23 cellular contexts compared by ENCODE assay signal in the genomic region with DNA sequence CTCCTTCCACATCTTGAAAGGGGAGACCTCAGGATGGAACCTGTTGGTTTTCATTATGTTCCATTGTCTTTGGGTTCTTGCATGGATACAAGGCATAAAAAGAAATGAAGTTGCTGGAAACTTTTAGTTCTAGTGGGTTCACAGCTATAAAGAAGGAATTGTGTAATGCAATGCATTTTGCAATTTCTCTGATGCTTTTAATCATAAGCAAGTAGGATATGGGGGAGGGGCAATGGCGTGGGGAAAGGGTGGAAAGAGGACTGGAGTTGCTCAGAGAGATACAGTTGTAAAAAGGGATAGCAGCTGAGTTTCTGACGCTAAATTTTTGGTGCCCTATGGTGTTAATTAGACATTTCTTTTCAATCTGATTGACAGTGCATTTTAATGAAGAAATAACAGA.
DNase-seq lines count a peak whose midpoint lies in the region; ATAC-seq and TF ChIP-seq lines count a peak whose summit lies in the region.
"Had no signal": no experiment of that assay in that cellular context is flagged by ENCODE, and none has a peak within 500 bp of the region (broad histone marks: within the 10 kb centered on the region; RNA-seq: fewer than 3 reads in every experiment).

No MANE protein-coding gene starts in this region.

- POLR2A ChIA-PET in BJ (lab: Charles Lee) = no interaction called here
- POLR2A ChIA-PET in CD4-positive, alpha-beta T cell (lab: Charles Lee) = no interaction called here

- no peak overlapping the region for H2AK5ac ChIP-seq in neuronal stem cell (ENCODE audit: low read depth, low read length)

- H3K4me3 Mint-ChIP-seq in CD4-positive, alpha-beta T cell = no peak overlapping the region
- H3K4me3 Mint-ChIP-seq: activated B cell treated with CpG ODN at 0.5 μM for 24 hours; activated naive CD8-positive, alpha-beta T cell treated with anti-CD3 and anti-CD28 coated beads, Interleukin-2, amount 10 ng/mL, durations not matched to agents 7 days and 5 days; activated T-helper 1 cell treated with anti-CD3 and anti-CD28 coated beads, Interleukin-12 subunit alpha, Interleukin-12 subunit beta, Interleukin-2, Interleukin-4 antibody, amounts not matched to agents 30 ng/mL and 10 ng/mL and 1 ng/mL, durations not matched to agents 14 hours and 24 hours and 36 hours; T-helper 17 cell had no signal

- no peak for TF ChIP-seq CTCF in BJ (IDR thresholded peaks at IDR 0.05; ENCODE audit: insufficient read depth, low read depth, low read length)
- TF ChIP-seq CTCF in colonic mucosa (IDR thresholded peaks at IDR 0.05) = no peak
- TF ChIP-seq CTCF in CD4-positive, alpha-beta T cell (IDR thresholded peaks at IDR 0.05) = no peak

- no peak overlapping the region for H4K91ac ChIP-seq in neuronal stem cell (ENCODE audit: low read depth, low read length, poor library complexity)

- H3K9ac ChIP-seq in colonic mucosa (ENCODE audit: low read depth in 2 of 2, low read length in 2 of 2) = no peak overlapping the region
- no peak overlapping the region for H3K9ac ChIP-seq in neuronal stem cell (ENCODE audit: low read depth, low read length, poor library complexity)
- H3K9ac ChIP-seq: BLaER1 had no signal

- no peak overlapping the region for H2BK12ac ChIP-seq in neuronal stem cell (ENCODE audit: low read length)

- intact Hi-C loops in colonic mucosa (cut with DNase I) = no loop called here
- intact Hi-C loops in CD4-positive, alpha-beta T cell (cut with DNase I, micrococcal nuclease) = no loop called here

- no peak overlapping the region for H2BK120ac ChIP-seq in neuronal stem cell (ENCODE audit: low read depth, low read length)

- no peak overlapping the region for H3K4ac ChIP-seq in neuronal stem cell (ENCODE audit: low read length)

- no peak overlapping the region for H3K18ac ChIP-seq in neuronal stem cell (ENCODE audit: low read length)

- H2BK15ac ChIP-seq in neuronal stem cell (ENCODE audit: low read length) = no peak overlapping the region

- H3K9me3 Mint-ChIP-seq in CD4-positive, alpha-beta T cell = no peaks in the 10 kb centered on the region
- H3K9me3 Mint-ChIP-seq: activated T-helper 1 cell treated with anti-CD3 and anti-CD28 coated beads, Interleukin-12 subunit alpha, Interleukin-12 subunit beta, Interleukin-2, Interleukin-4 antibody, amounts not matched to agents 30 ng/mL and 10 ng/mL and 1 ng/mL, durations not matched to agents 14 hours and 24 hours and 36 hours had no signal

- H3K27me3 ChIP-seq in BJ (ENCODE audit: control insufficient read depth, insufficient read depth, low read length) (peaks cover 4% of the 10 kb centered on the region), colonic mucosa (no peaks in the 10 kb centered on the region), neuronal stem cell (ENCODE audit: control insufficient read depth in 3 of 3, insufficient read depth in 3 of 3, low read depth in 1 of 3, low read length in 3 of 3) (peaks cover 0 to 4% (median 0%) of the 10 kb centered on the region in 3 experiments)
- no peaks in the 10 kb centered on the region for H3K27me3 ChIP-seq in CD4-positive, alpha-beta T cell (ENCODE audit: control insufficient read depth, insufficient read depth, low read length)
- H3K27me3 ChIP-seq: BLaER1, breast epithelium, esophagus muscularis mucosa, neutrophil, suprapubic skin had no signal

- H3K36me3 Mint-ChIP-seq in CD4-positive, alpha-beta T cell (ENCODE audit: low read depth) = no peaks in the 10 kb centered on the region

- peak; percentile 9 for DNase-seq in BJ (ENCODE audit: low read depth)
- peak; percentile 60 for DNase-seq in MV-4-11 (lab: John Stamatoyannopoulos, UW)
- peak; percentile 30 for DNase-seq in colonic mucosa
- DNase-seq in neuronal stem cell (ENCODE audit: low spot score) = no peak
- DNase-seq in NCI-H2029 treated with DMSO at 0.1 percent for 48 hours (lab: John Stamatoyannopoulos, UW) = no peak
- DNase-seq in NCI-H510A (lab: John Stamatoyannopoulos, UW) = no peak
- DNase-seq in CD4-positive, alpha-beta T cell = no peak
- DNase-seq: activated B cell treated with CpG ODN at 0.5 μM for 24 hours; activated naive CD8-positive, alpha-beta T cell treated with anti-CD3 and anti-CD28 coated beads, Interleukin-2, amount 10 ng/mL, durations not matched to agents 7 days and 5 days; hypothalamus; kidney glomerular epithelial cell; NCI-H1105 treated with DMSO at 0.1 percent for 48 hours; NCI-H2171 treated with DMSO at 0.1 percent for 48 hours; stimulated activated CD4-positive, alpha-beta T cell treated with anti-CD3 and anti-CD28 coated beads, Interleukin-4, amount 100 ng/mL, for 1 hour; T-helper 17 cell had no signal

- no peak overlapping the region for H3K27ac Mint-ChIP-seq in CD4-positive, alpha-beta T cell
- H3K27ac Mint-ChIP-seq: activated B cell treated with CpG ODN at 0.5 μM for 24 hours; activated naive CD8-positive, alpha-beta T cell treated with anti-CD3 and anti-CD28 coated beads, Interleukin-2, amount 10 ng/mL, durations not matched to agents 7 days and 5 days; activated T-helper 1 cell treated with anti-CD3 and anti-CD28 coated beads, Interleukin-12 subunit alpha, Interleukin-12 subunit beta, Interleukin-2, Interleukin-4 antibody, amounts not matched to agents 30 ng/mL and 10 ng/mL and 1 ng/mL, durations not matched to agents 14 hours and 24 hours and 36 hours; T-helper 17 cell had no signal

- no peaks in the 10 kb centered on the region for H3K4me1 Mint-ChIP-seq in CD4-positive, alpha-beta T cell (ENCODE audit: low read depth)
- H3K4me1 Mint-ChIP-seq: activated B cell treated with CpG ODN at 0.5 μM for 24 hours had no signal

- H3K4me1 ChIP-seq in colonic mucosa (no peaks in the 10 kb centered on the region), neuronal stem cell (ENCODE audit: control insufficient read depth in 2 of 2, insufficient read depth in 1 of 2, low read depth in 1 of 2, low read length in 2 of 2) (peaks cover 12 to 25% of the 10 kb centered on the region in 2 donors)
- H3K4me1 ChIP-seq: BLaER1, breast epithelium, esophagus muscularis mucosa had no signal

- H3K23ac ChIP-seq in neuronal stem cell (ENCODE audit: low read depth, low read length, poor library complexity) = no peak overlapping the region

- no peak for ATAC-seq in GM19467 (IDR thresholded peaks at IDR 0.05; ENCODE audit: unreplicated experiment)
- ATAC-seq in CD4-positive, alpha-beta T cell (ENCODE audit: poor library complexity) = no peak
- ATAC-seq: T-helper 17 cell had no signal

- no peak overlapping the region for H2BK5ac ChIP-seq in neuronal stem cell (ENCODE audit: low read length)

- no peak overlapping the region for H3K4me3 ChIP-seq in BJ (ENCODE audit: low read depth, low read length)
- no peak overlapping the region for H3K4me3 ChIP-seq in colonic mucosa
- no peak overlapping the region for H3K4me3 ChIP-seq in neuronal stem cell (ENCODE audit: low read length in 2 of 2)
- H3K4me3 ChIP-seq: BLaER1, breast epithelium, esophagus muscularis mucosa, HAP-1, suprapubic skin had no signal

- no CpG with 5 or more reads among the region's 2 CpGs for WGBS in neuronal stem cell (ENCODE audit: extremely low coverage in 2 of 2, insufficient read length in 2 of 2, insufficient replicate concordance in 1 of 2), 2 donors

- H2AFZ ChIP-seq in neuronal stem cell (ENCODE audit: low read length) = peak overlapping the region; percentile 60

- no peak overlapping the region for H3K4me2 ChIP-seq in neuronal stem cell (ENCODE audit: insufficient read depth, low read length, poor library complexity, severe bottlenecking)
- H3K4me2 ChIP-seq: BLaER1 had no signal

- H3K79me1 ChIP-seq in neuronal stem cell (ENCODE audit: low read depth, low read length) = no peaks in the 10 kb centered on the region

- H3K9me3 ChIP-seq in colonic mucosa = no peaks in the 10 kb centered on the region
- H3K9me3 ChIP-seq in neuronal stem cell (replicated peaks in 1 of 2; ENCODE audit: control insufficient read depth in 2 of 2, insufficient read depth in 1 of 2, low read depth in 1 of 2, low read length in 2 of 2) = peaks cover 0 to 4% of the 10 kb centered on the region in 2 donors
- H3K9me3 ChIP-seq in CD4-positive, alpha-beta T cell (ENCODE audit: control insufficient read depth, low read length) = no peaks in the 10 kb centered on the region
- H3K9me3 ChIP-seq: breast epithelium, HAP-1, neutrophil, suprapubic skin had no signal

- no peaks in the 10 kb centered on the region for H3K27me3 Mint-ChIP-seq in CD4-positive, alpha-beta T cell
- H3K27me3 Mint-ChIP-seq: T-helper 17 cell had no signal

- H3K36me3 ChIP-seq in BJ (ENCODE audit: control insufficient read depth, insufficient read depth, low read length) (no peaks in the 10 kb centered on the region), colonic mucosa (no peaks in the 10 kb centered on the region), neuronal stem cell (replicated peaks in 1 of 2; ENCODE audit: control insufficient read depth in 2 of 2, insufficient read depth in 2 of 2, low read length in 2 of 2) (no peaks in the 10 kb centered on the region)
- H3K36me3 ChIP-seq: BLaER1, breast epithelium, esophagus muscularis mucosa, HAP-1, neutrophil, suprapubic skin had no signal

- H3K14ac ChIP-seq in neuronal stem cell (ENCODE audit: low read length) = no peak overlapping the region

- H3K27ac ChIP-seq in colonic mucosa = no peak overlapping the region
- H3K27ac ChIP-seq in neuronal stem cell (replicated peaks; ENCODE audit: low read length) = no peak overlapping the region
- H3K27ac ChIP-seq in CD4-positive, alpha-beta T cell (ENCODE audit: low read depth, low read length) = no peak overlapping the region
- H3K27ac ChIP-seq: BLaER1, esophagus muscularis mucosa, neutrophil, suprapubic skin had no signal

- CTCF ChIA-PET in BJ (lab: Yijun Ruan, JAX) = interaction anchor here (1.6 kb wide), 1 partner anchor 11 kb away, joined by 6 read pairs; no protein-coding TSS in a partner anchor
- CTCF ChIA-PET in CD4-positive, alpha-beta T cell (lab: Charles Lee) = no interaction called here

- H4K8ac ChIP-seq in neuronal stem cell (ENCODE audit: low read depth, low read length) = no peak overlapping the region

Comparison
In these comparisons a context has a peak if more than half of its experiments do, and no peak if none do; other contexts are left out.
1. DNase-seq: peak in BJ (single experiment), MV-4-11 (single experiment) and colonic mucosa (single experiment); none in neuronal stem cell (single experiment), NCI-H2029 treated with DMSO at 0.1 percent for 48 hours (single experiment), NCI-H510A (single experiment) and CD4-positive, alpha-beta T cell (0 of 10).